ENCODE assay signal across 7 cellular contexts in genomic region chr12:49131973-49132461, GRCh38. TPM values are rescaled to one million over a fixed set of nuclear protein-coding genes. Genes with fewer than 3 reads are reported as not detected.
DNase-seq lines count a peak whose midpoint lies in the region; ATAC-seq and TF ChIP-seq lines count a peak whose summit lies in the region.

No MANE protein-coding gene starts in this region.

- no peaks in the 10 kb centered on the region for H3K9me3 ChIP-seq in ES-I3 (ENCODE audit: control insufficient read depth, insufficient read depth, low read length)

- H3K4me3 ChIP-seq in foreskin fibroblast (ENCODE audit: low read depth in 1 of 2, low read length in 2 of 2): peak overlapping the region; percentile 62 to 100

- H3K4me3 Mint-ChIP-seq in WTC11: peak overlapping the region; percentile 63

- no peaks in the 10 kb centered on the region for H3K9me3 Mint-ChIP-seq in WTC11

- TF ChIP-seq CTCF in WTC11 (IDR thresholded peaks at IDR 0.05) (no peak), foreskin fibroblast (IDR thresholded peaks at IDR 0.05; ENCODE audit: low read depth, low read length) (no peak)

- peaks cover 15% of the 10 kb centered on the region for H3K36me3 ChIP-seq in ES-I3 (ENCODE audit: insufficient read depth, low read length)

- POLR2A ChIA-PET in WTC11 (lab: Charles Lee): interaction anchor here (0.9 to 2.0 kb wide), 2 partner anchors 56 to 101 kb away, joined by 4 to 10 read pairs; no protein-coding TSS in a partner anchor

- H3K4me1 ChIP-seq in ES-I3 (ENCODE audit: insufficient read depth, low read length): no peaks in the 10 kb centered on the region; the same call in 1 of the 2 replicates

- no peak overlapping the region for H3K27ac Mint-ChIP-seq in WTC11

- H3K27me3 Mint-ChIP-seq in WTC11 (ENCODE audit: low read depth): no peaks in the 10 kb centered on the region; the same call in 1 of the 2 replicates

- H3K4me1 Mint-ChIP-seq in WTC11: peaks cover 19% of the 10 kb centered on the region

- ATAC-seq in WTC11: no peak
- ATAC-seq in HG02642 (IDR thresholded peaks at IDR 0.05; ENCODE audit: poor library complexity, unreplicated experiment): no peak
- no peak for ATAC-seq in GM18519 (IDR thresholded peaks at IDR 0.05; ENCODE audit: low FRiP score, unreplicated experiment)

- CTCF ChIA-PET in WTC11 (lab: Charles Lee): interaction anchor here (0.7 to 3.4 kb wide), 11 partner anchors 11 to 215 kb away, joined by 3 to 32 read pairs (median 9); partner anchors contain the start of gene DHH

- peaks cover 38% of the 10 kb centered on the region for H3K36me3 Mint-ChIP-seq in WTC11

- DNase-seq in LHCN-M2 (ENCODE audit: low read depth): peak; percentile 69
- DNase-seq in WTC11 (ENCODE audit: low spot score): no peak
- peak; percentile 44 to 66 for DNase-seq in foreskin fibroblast
- DNase-seq in renal cortical epithelial cell (ENCODE audit: low read depth): peak; percentile 37

- peak overlapping the region; percentile 64 for H3K9ac ChIP-seq in ES-I3 (ENCODE audit: low read depth, low read length)

TF ChIP-seq in WTC11, 78 proteins besides CTCF, POLR2A, EP300 and RAD21:
- TF ChIP-seq AFF4 (CRISPR knock-in tag; IDR thresholded peaks at IDR 0.05; ENCODE audit: borderline replicate concordance): no peak
- no peak for TF ChIP-seq TCF7 (CRISPR knock-in tag; IDR thresholded peaks at IDR 0.05; ENCODE audit: low read depth)
- TF ChIP-seq ZMAT4 (CRISPR knock-in tag; IDR thresholded peaks at IDR 0.05): no peak
- no peak for TF ChIP-seq JUN (CRISPR knock-in tag; IDR thresholded peaks at IDR 0.05)
- TF ChIP-seq SP1 (CRISPR knock-in tag; conservative IDR thresholded peaks at IDR 0.05): no peak
- TF ChIP-seq ZNF396 (CRISPR knock-in tag; IDR thresholded peaks at IDR 0.05; ENCODE audit: borderline replicate concordance): no peak
- TF ChIP-seq ZNF263 (CRISPR knock-in tag; IDR thresholded peaks at IDR 0.05; ENCODE audit: low read depth): no peak
- no peak for TF ChIP-seq E2F1 (CRISPR knock-in tag; IDR thresholded peaks at IDR 0.05)
- TF ChIP-seq ERG (CRISPR knock-in tag; IDR thresholded peaks at IDR 0.05): no peak
- TF ChIP-seq NR1H2 (CRISPR knock-in tag; IDR thresholded peaks at IDR 0.05): no peak
- no peak for TF ChIP-seq AR (CRISPR knock-in tag; IDR thresholded peaks at IDR 0.05)

RNA-seq across cellular contexts. Expression of gene TUBA1B, which starts 0.8 kb away (rescaled TPM):
- total RNA-seq in LHCN-M2 (2014; rRNA removed) (3,747 and 3,781 TPM in 2 replicates), WTC11 (2021) (1,806 to 1,997 TPM (median 1,954 TPM) in 3 replicates), renal cortical epithelial cell (420 and 2,146 TPM in 2 replicates)
- polyA plus RNA-seq in LHCN-M2 (2012): 3,145 TPM

RNA-seq across cellular contexts. Expression of gene LMBR1L, which starts 21.4 kb away (rescaled TPM):
- total RNA-seq in LHCN-M2 (2014; rRNA removed): 20.5 and 25.0 TPM in 2 replicates
- 20.1 TPM for polyA plus RNA-seq in LHCN-M2 (2012)
- total RNA-seq in WTC11 (2021): 52.8 to 78.2 TPM (median 53.1 TPM) in 3 replicates
- total RNA-seq in renal cortical epithelial cell: 33.3 and 34.3 TPM in 2 replicates

RNA-seq across cellular contexts. Expression of gene DHH, which starts 37.4 kb away (rescaled TPM):
- total RNA-seq in LHCN-M2 (2014; rRNA removed): 0.06 TPM in 1 of 2 replicates, not detected in the other
- polyA plus RNA-seq in LHCN-M2 (2012): 0.02 TPM
- total RNA-seq in WTC11 (2021): 0.15 TPM in 1 of 3 replicates, not detected in the others
- total RNA-seq in renal cortical epithelial cell: 0.05 TPM in 1 of 2 replicates, not detected in the other

RNA-seq across cellular contexts. Expression of gene TUBA1A, which starts 56.9 kb away (rescaled TPM):
- 953 and 1,210 TPM in 2 replicates for total RNA-seq in LHCN-M2 (2014; rRNA removed)
- 1,516 TPM for polyA plus RNA-seq in LHCN-M2 (2012)
- total RNA-seq in WTC11 (2021): 195 to 226 TPM (median 203 TPM) in 3 replicates
- 691 and 1,981 TPM in 2 replicates for total RNA-seq in renal cortical epithelial cell
